9 cellular contexts compared by ENCODE assay signal in genomic region chr19:51552996-51553725, GRCh38. TPM values are rescaled to one million over a fixed set of nuclear protein-coding genes. Genes with fewer than 3 reads are reported as not detected.
DNase-seq lines count a peak whose midpoint lies in the region; ATAC-seq and TF ChIP-seq lines count a peak whose summit lies in the region.
"Had no signal": no experiment of that assay in that cellular context is flagged by ENCODE, and none has a peak within 500 bp of the region (broad histone marks: within the 10 kb centered on the region; RNA-seq: fewer than 3 reads in every experiment).

No MANE protein-coding gene starts in this region.

- WGBS in neuronal stem cell (ENCODE audit: extremely low coverage in 2 of 2, insufficient read length in 2 of 2, insufficient replicate concordance in 1 of 2), 2 donors = no CpG with 5 or more reads among the region's 20 CpGs

- H3K18ac ChIP-seq in neuronal stem cell (ENCODE audit: low read length) = no peak overlapping the region

- no peaks in the 10 kb centered on the region for H3K36me3 ChIP-seq in HUES48 (ENCODE audit: control insufficient read depth, insufficient read depth, low read length)
- H3K36me3 ChIP-seq in neuronal stem cell (replicated peaks in 1 of 2; ENCODE audit: control insufficient read depth in 2 of 2, insufficient read depth in 2 of 2, low read length in 2 of 2) = no peaks in the 10 kb centered on the region

- H3K36me3 Mint-ChIP-seq in activated B cell treated with CpG ODN at 0.5 μM for 24 hours (ENCODE audit: low read depth) = peaks cover 24% of the 10 kb centered on the region

- H3K4me3 Mint-ChIP-seq in activated B cell treated with CpG ODN at 0.5 μM for 24 hours = peak overlapping the region; percentile 89

- DNase-seq in AG20443 (ENCODE audit: low spot score) (peak; percentile 85), activated B cell treated with CpG ODN at 0.5 μM for 24 hours (peak; percentile 56), fibroblast of gingiva (ENCODE audit: low read depth) (peak; percentile 21), neuronal stem cell (ENCODE audit: low spot score) (peak; percentile 79), cerebellum (ENCODE audit: low spot score) (no peak)

- H2AK5ac ChIP-seq in neuronal stem cell (ENCODE audit: low read depth, low read length) = no peak overlapping the region

- H3K4me2 ChIP-seq in neuronal stem cell (ENCODE audit: insufficient read depth, low read length, poor library complexity, severe bottlenecking) = no peak overlapping the region

- H3K27ac ChIP-seq in HUES48 (ENCODE audit: low read depth, low read length) (no peak overlapping the region), neuronal stem cell (replicated peaks; ENCODE audit: low read length) (no peak overlapping the region)

- H2BK15ac ChIP-seq in neuronal stem cell (ENCODE audit: low read length) = no peak overlapping the region

- no peak overlapping the region for H2BK12ac ChIP-seq in neuronal stem cell (ENCODE audit: low read length)

- no peak overlapping the region for H2BK5ac ChIP-seq in neuronal stem cell (ENCODE audit: low read length)

- H3K4ac ChIP-seq in neuronal stem cell (ENCODE audit: low read length) = no peak overlapping the region

- H3K4me3 ChIP-seq in HUES48 (ENCODE audit: low read depth, low read length) (peak overlapping the region; percentile 28; the same call in 1 of the 2 replicates), neuronal stem cell (ENCODE audit: low read length in 2 of 2) (no peak overlapping the region)

- peaks cover 1% of the 10 kb centered on the region for H3K79me1 ChIP-seq in neuronal stem cell (ENCODE audit: low read depth, low read length)

- ATAC-seq in activated B cell treated with CpG ODN at 0.5 μM for 24 hours (ENCODE audit: low read depth) = no peak
- no peak for ATAC-seq in GM21360 (IDR thresholded peaks at IDR 0.05; ENCODE audit: unreplicated experiment)
- ATAC-seq in HG03342 (IDR thresholded peaks at IDR 0.05; ENCODE audit: unreplicated experiment) = no peak

- no peak for TF ChIP-seq CTCF in activated B cell treated with CpG ODN at 0.5 μM for 24 hours (IDR thresholded peaks at IDR 0.05)

- no peak overlapping the region for H3K9ac ChIP-seq in HUES48 (ENCODE audit: low read depth, low read length)
- H3K9ac ChIP-seq in neuronal stem cell (ENCODE audit: low read depth, low read length, poor library complexity) = no peak overlapping the region

- CTCF ChIA-PET in activated B cell treated with CpG ODN at 0.5 μM for 24 hours (lab: Charles Lee) = interaction anchor here (0.9 to 1.4 kb wide), 3 partner anchors 12 to 104 kb away, joined by 3 to 5 read pairs (median 4); no protein-coding TSS in a partner anchor

- peaks cover 72% of the 10 kb centered on the region for H3K4me1 Mint-ChIP-seq in activated B cell treated with CpG ODN at 0.5 μM for 24 hours

- intact Hi-C loops in activated B cell treated with CpG ODN at 0.5 μM for 24 hours (cut with micrococcal nuclease) = loop anchor here (2.0 to 5.0 kb wide), 2 partner anchors 36 to 54 kb away; no protein-coding TSS in a partner anchor

- H2BK120ac ChIP-seq in neuronal stem cell (ENCODE audit: low read depth, low read length) = no peak overlapping the region

- H3K9me3 Mint-ChIP-seq in activated B cell treated with CpG ODN at 0.5 μM for 24 hours = no peaks in the 10 kb centered on the region

- H3K27me3 Mint-ChIP-seq in activated B cell treated with CpG ODN at 0.5 μM for 24 hours = no peaks in the 10 kb centered on the region

- H3K9me3 ChIP-seq in HUES48 (ENCODE audit: control insufficient read depth, insufficient read depth, low read length) (peaks cover 8% of the 10 kb centered on the region; the same call in 1 of the 2 replicates), neuronal stem cell (replicated peaks in 1 of 2; ENCODE audit: control insufficient read depth in 2 of 2, insufficient read depth in 1 of 2, low read depth in 1 of 2, low read length in 2 of 2) (peaks cover 0 to 4% of the 10 kb centered on the region in 2 donors)

- H2AFZ ChIP-seq in neuronal stem cell (ENCODE audit: low read length) = no peak overlapping the region

- H3K27me3 ChIP-seq in HUES48 (ENCODE audit: control insufficient read depth, insufficient read depth, low read length) (no peaks in the 10 kb centered on the region), neuronal stem cell (ENCODE audit: control insufficient read depth in 3 of 3, insufficient read depth in 3 of 3, low read depth in 1 of 3, low read length in 3 of 3) (no peaks in the 10 kb centered on the region)

- H4K91ac ChIP-seq in neuronal stem cell (ENCODE audit: low read depth, low read length, poor library complexity) = no peak overlapping the region

- no peak overlapping the region for H4K8ac ChIP-seq in neuronal stem cell (ENCODE audit: low read depth, low read length)

- peak overlapping the region; percentile 46 for H3K27ac Mint-ChIP-seq in activated B cell treated with CpG ODN at 0.5 μM for 24 hours

- 0 out of 2 replicates have a peak, but pooled peaks cover 2% of the 10 kb centered on the region for H3K4me1 ChIP-seq in HUES48 (ENCODE audit: control insufficient read depth, insufficient read depth, low read length)
- H3K4me1 ChIP-seq in neuronal stem cell (ENCODE audit: control insufficient read depth in 2 of 2, insufficient read depth in 1 of 2, low read depth in 1 of 2, low read length in 2 of 2) = no peaks in the 10 kb centered on the region

- POLR2A ChIA-PET in activated B cell treated with CpG ODN at 0.5 μM for 24 hours (lab: Charles Lee) = no interaction called here

- no peak overlapping the region for H3K14ac ChIP-seq in neuronal stem cell (ENCODE audit: low read length)

- no peak overlapping the region for H3K23ac ChIP-seq in neuronal stem cell (ENCODE audit: low read depth, low read length, poor library complexity)

RNA-seq across cellular contexts. Expression of gene ZNF175, which starts 17.9 kb away (rescaled TPM):
- total RNA-seq in activated B cell treated with CpG ODN at 0.5 μM for 24 hours (20.6 and 23.6 TPM in 2 replicates), cerebellum (9.0 TPM)
- polyA plus RNA-seq in neuronal stem cell (2013, experiment 1 of 2) = 4.0 TPM
- 4.4 TPM for polyA plus RNA-seq in neuronal stem cell (2013, experiment 2 of 2)

RNA-seq across cellular contexts. Expression of gene SIGLEC6, which starts 21.7 kb away (rescaled TPM):
- 16.4 and 28.7 TPM in 2 replicates for total RNA-seq in activated B cell treated with CpG ODN at 0.5 μM for 24 hours
- not detected for polyA plus RNA-seq in neuronal stem cell (2013, experiment 1 of 2)
- polyA plus RNA-seq in neuronal stem cell (2013, experiment 2 of 2) = not detected
- total RNA-seq in cerebellum = not detected
- total RNA-seq: activated CD8-positive, alpha-beta memory T cell treated with anti-CD3 and anti-CD28 coated beads for 36 hours had no signal

RNA-seq across cellular contexts. Expression of gene SIGLEC12, which starts 51.6 kb away (rescaled TPM):
- total RNA-seq in activated B cell treated with CpG ODN at 0.5 μM for 24 hours = not detected in 2 replicates
- polyA plus RNA-seq in neuronal stem cell (2013, experiment 1 of 2) = not detected
- not detected for polyA plus RNA-seq in neuronal stem cell (2013, experiment 2 of 2)
- total RNA-seq in cerebellum = 0.18 TPM

Comparison
In these comparisons a context has a peak if more than half of its experiments do, and no peak if none do; other contexts are left out.
1. RNA of gene SIGLEC6, which starts 21.7 kb away (total RNA-seq): 16.4 to 28.7 TPM in activated B cell treated with CpG ODN at 0.5 μM for 24 hours; not detected in cerebellum (single experiment); every median in the first group is over 10 times any median in the second.